ENCODE assay signal across 1 cellular context in the genomic region with DNA sequence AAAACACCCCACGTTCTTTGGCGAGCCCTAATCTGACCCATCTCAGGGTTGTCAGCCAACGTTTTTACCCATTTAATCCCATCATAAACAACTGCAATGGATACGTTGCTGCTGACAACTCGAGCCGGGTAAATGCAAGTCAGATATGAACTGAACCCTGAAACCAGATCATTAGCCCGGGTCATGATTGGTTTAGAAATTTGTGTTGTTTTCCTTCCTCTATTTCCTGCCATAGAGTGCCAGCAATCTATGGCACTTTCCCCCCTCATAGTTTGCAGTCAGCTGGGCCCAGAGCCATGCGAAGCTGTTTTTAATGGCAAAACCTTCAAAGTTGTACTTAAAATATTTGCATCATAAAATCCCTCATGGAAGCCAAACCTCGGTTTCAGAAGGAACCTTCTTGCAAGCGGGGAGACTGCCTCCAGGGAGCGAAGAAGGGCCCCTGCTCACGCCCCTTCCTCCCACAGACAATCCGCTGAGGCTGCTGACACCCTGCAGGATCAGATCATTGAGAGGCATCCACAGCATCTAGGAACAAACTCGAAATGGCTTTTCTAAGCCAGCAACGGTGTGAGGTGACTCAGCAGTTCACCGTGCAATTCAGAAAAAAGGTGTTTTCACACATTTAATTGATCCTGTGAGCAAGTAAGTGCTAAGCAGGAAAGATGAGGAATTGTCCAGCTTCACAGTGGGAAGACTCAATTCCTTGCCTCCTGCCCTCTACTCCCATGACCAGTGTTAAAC.
TF ChIP-seq lines count a peak whose summit lies in the region.

No MANE protein-coding gene starts in this region.

TF ChIP-seq in K562, 482 proteins besides CTCF, POLR2A, EP300 and RAD21 (continued from another document):
- TF ChIP-seq, protein P1, sequence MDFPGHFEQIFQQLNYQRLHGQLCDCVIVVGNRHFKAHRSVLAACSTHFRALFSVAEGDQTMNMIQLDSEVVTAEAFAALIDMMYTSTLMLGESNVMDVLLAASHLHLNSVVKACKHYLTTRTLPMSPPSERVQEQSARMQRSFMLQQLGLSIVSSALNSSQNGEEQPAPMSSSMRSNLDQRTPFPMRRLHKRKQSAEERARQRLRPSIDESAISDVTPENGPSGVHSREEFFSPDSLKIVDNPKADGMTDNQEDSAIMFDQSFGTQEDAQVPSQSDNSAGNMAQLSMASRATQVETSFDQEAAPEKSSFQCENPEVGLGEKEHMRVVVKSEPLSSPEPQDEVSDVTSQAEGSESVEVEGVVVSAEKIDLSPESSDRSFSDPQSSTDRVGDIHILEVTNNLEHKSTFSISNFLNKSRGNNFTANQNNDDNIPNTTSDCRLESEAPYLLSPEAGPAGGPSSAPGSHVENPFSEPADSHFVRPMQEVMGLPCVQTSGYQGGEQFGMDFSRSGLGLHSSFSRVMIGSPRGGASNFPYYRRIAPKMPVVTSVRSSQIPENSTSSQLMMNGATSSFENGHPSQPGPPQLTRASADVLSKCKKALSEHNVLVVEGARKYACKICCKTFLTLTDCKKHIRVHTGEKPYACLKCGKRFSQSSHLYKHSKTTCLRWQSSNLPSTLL (IDR thresholded peaks at IDR 0.05): no peak
- peak; percentile 18; the same call in 1 of the 2 replicates for TF ChIP-seq ZNF316 (IDR thresholded peaks at IDR 0.05)
- no peak for TF ChIP-seq XRCC5 (IDR thresholded peaks at IDR 0.05; ENCODE audit: low read depth, low read length)
- TF ChIP-seq GABPB2 (CRISPR knock-in tag; conservative IDR thresholded peaks at IDR 0.05): no peak
- TF ChIP-seq ZNF507 (tag; conservative IDR thresholded peaks at IDR 0.05): no peak
- no peak for TF ChIP-seq ZNF212 (CRISPR knock-in tag; IDR thresholded peaks at IDR 0.05)
- no peak for TF ChIP-seq POLR3A (IDR thresholded peaks at IDR 0.05; ENCODE audit: borderline replicate concordance, extremely low read depth, insufficient read depth, insufficient read length)
- TF ChIP-seq ZNF140 (CRISPR knock-in tag; IDR thresholded peaks at IDR 0.05): no peak
- TF ChIP-seq, protein P2, sequence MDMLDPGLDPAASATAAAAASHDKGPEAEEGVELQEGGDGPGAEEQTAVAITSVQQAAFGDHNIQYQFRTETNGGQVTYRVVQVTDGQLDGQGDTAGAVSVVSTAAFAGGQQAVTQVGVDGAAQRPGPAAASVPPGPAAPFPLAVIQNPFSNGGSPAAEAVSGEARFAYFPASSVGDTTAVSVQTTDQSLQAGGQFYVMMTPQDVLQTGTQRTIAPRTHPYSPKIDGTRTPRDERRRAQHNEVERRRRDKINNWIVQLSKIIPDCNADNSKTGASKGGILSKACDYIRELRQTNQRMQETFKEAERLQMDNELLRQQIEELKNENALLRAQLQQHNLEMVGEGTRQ (CRISPR knock-in tag; IDR thresholded peaks at IDR 0.05): no peak
- TF ChIP-seq, protein P3, sequence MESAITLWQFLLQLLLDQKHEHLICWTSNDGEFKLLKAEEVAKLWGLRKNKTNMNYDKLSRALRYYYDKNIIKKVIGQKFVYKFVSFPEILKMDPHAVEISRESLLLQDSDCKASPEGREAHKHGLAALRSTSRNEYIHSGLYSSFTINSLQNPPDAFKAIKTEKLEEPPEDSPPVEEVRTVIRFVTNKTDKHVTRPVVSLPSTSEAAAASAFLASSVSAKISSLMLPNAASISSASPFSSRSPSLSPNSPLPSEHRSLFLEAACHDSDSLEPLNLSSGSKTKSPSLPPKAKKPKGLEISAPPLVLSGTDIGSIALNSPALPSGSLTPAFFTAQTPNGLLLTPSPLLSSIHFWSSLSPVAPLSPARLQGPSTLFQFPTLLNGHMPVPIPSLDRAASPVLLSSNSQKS (CRISPR knock-in tag; IDR thresholded peaks at IDR 0.05): no peak
- peak; percentile 45; the same call in 1 of the 2 replicates for TF ChIP-seq NFE2 (IDR thresholded peaks at IDR 0.05; ENCODE audit: low read depth)
- no peak for TF ChIP-seq SP2 (IDR thresholded peaks at IDR 0.05; ENCODE audit: extremely low read depth, low read depth, low read length, poor library complexity, severe bottlenecking)
- no peak for TF ChIP-seq EGR1 (conservative IDR thresholded peaks at IDR 0.05)
- TF ChIP-seq ZC3H8 (IDR thresholded peaks at IDR 0.05): no peak
- TF ChIP-seq, protein P4, sequence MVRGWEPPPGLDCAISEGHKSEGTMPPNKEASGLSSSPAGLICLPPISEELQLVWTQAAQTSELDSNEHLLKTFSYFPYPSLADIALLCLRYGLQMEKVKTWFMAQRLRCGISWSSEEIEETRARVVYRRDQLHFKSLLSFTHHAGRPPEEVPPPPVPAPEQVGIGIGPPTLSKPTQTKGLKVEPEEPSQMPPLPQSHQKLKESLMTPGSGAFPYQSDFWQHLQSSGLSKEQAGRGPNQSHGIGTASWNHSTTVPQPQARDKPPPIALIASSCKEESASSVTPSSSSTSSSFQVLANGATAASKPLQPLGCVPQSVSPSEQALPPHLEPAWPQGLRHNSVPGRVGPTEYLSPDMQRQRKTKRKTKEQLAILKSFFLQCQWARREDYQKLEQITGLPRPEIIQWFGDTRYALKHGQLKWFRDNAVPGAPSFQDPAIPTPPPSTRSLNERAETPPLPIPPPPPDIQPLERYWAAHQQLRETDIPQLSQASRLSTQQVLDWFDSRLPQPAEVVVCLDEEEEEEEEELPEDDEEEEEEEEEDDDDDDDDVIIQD (CRISPR knock-in tag; IDR thresholded peaks at IDR 0.05): no peak
- no peak for TF ChIP-seq BMI1 (IDR thresholded peaks at IDR 0.05; ENCODE audit: low read length)
- 0 out of 2 replicates have a peak, but pooled peaks have one; percentile 33 for TF ChIP-seq MAFG (tag; conservative IDR thresholded peaks at IDR 0.05)
